Comparison of ENCODE assay signal across 9 cellular contexts in genomic region chr18:79397288-79397829, GRCh38. TPM values are rescaled to one million over a fixed set of nuclear protein-coding genes. Genes with fewer than 3 reads are reported as not detected.
DNase-seq lines count a peak whose midpoint lies in the region; ATAC-seq and TF ChIP-seq lines count a peak whose summit lies in the region.
"Had no signal": no experiment of that assay in that cellular context is flagged by ENCODE, and none has a peak within 500 bp of the region (broad histone marks: within the 10 kb centered on the region; RNA-seq: fewer than 3 reads in every experiment).

No MANE protein-coding gene starts in this region.

- no peaks in the 10 kb centered on the region for H3K36me3 ChIP-seq in right atrium auricular region
- no peaks in the 10 kb centered on the region for H3K36me3 ChIP-seq in lower lobe of right lung
- H3K36me3 ChIP-seq in upper lobe of right lung: no peaks in the 10 kb centered on the region

- H3K27ac Mint-ChIP-seq in activated naive CD8-positive, alpha-beta T cell: no peak overlapping the region

- peak overlapping the region; percentile 98 for H3K4me3 Mint-ChIP-seq in activated naive CD8-positive, alpha-beta T cell

- no peaks in the 10 kb centered on the region for H3K9me3 ChIP-seq in right atrium auricular region
- no peaks in the 10 kb centered on the region for H3K9me3 ChIP-seq in lower lobe of right lung
- no peaks in the 10 kb centered on the region for H3K9me3 ChIP-seq in upper lobe of right lung

- no peaks in the 10 kb centered on the region for H3K27me3 Mint-ChIP-seq in activated naive CD8-positive, alpha-beta T cell

- intact Hi-C loops in Right ventricle myocardium inferior (cut with DNase I): loop anchor here (5.0 kb wide), 1 partner anchor 130 kb away; no protein-coding TSS in a partner anchor
- intact Hi-C loops in lower lobe of right lung (cut with DNase I): no loop called here
- intact Hi-C loops in upper lobe of right lung (cut with DNase I): no loop called here

- peaks cover 32% of the 10 kb centered on the region for H3K4me1 Mint-ChIP-seq in activated naive CD8-positive, alpha-beta T cell (ENCODE audit: low read depth)

- no peak for TF ChIP-seq CTCF in right atrium auricular region (IDR thresholded peaks at IDR 0.05)
- no peak for TF ChIP-seq CTCF in lower lobe of right lung (IDR thresholded peaks at IDR 0.05)
- no peak for TF ChIP-seq CTCF in upper lobe of right lung (IDR thresholded peaks at IDR 0.05)

- H3K4me3 ChIP-seq in right atrium auricular region (peak overlapping the region in 1 of 2 donors; percentile 71), lower lobe of right lung (peak overlapping the region; percentile 59), upper lobe of right lung (no peak overlapping the region)

- no peaks in the 10 kb centered on the region for H3K9me3 Mint-ChIP-seq in activated naive CD8-positive, alpha-beta T cell (ENCODE audit: low read depth)

- peaks cover 0 to 52% of the 10 kb centered on the region in 2 donors for H3K4me1 ChIP-seq in right atrium auricular region
- H3K4me1 ChIP-seq in lower lobe of right lung: peaks cover 48% of the 10 kb centered on the region
- peaks cover 47% of the 10 kb centered on the region for H3K4me1 ChIP-seq in upper lobe of right lung

- ATAC-seq in Right ventricle myocardium inferior: no peak
- ATAC-seq in lower lobe of right lung: no peak
- ATAC-seq in upper lobe of right lung: no peak

- H3K36me3 Mint-ChIP-seq in activated naive CD8-positive, alpha-beta T cell: peaks cover 3% of the 10 kb centered on the region

- H3K27ac ChIP-seq in right atrium auricular region (no peak overlapping the region), lower lobe of right lung (no peak overlapping the region), upper lobe of right lung (no peak overlapping the region)

- DNase-seq in Right ventricle myocardium inferior (ENCODE audit: missing footprints): peak; percentile 67
- DNase-seq in right atrium auricular region (ENCODE audit: low spot score): no peak
- peak; percentile 38 for DNase-seq in lower lobe of right lung
- DNase-seq in upper lobe of right lung: peak; percentile 40
- DNase-seq in H4 (ENCODE audit: low spot score): no peak
- DNase-seq in CD1c-positive myeloid dendritic cell (ENCODE audit: extremely low spot score): no peak
- no peak for DNase-seq in SKM-1 treated with dmso at 0.1 percent for 144 hours (lab: John Stamatoyannopoulos, UW; ENCODE audit: unreplicated experiment)
- DNase-seq: activated CD4-positive, CD25-positive, alpha-beta regulatory T cell treated with anti-CD3 and anti-CD28 coated beads, Interleukin-2, amount 50 U/mL, for 72 hours had no signal

- H3K27me3 ChIP-seq in right atrium auricular region: no peaks in the 10 kb centered on the region
- H3K27me3 ChIP-seq in lower lobe of right lung (ENCODE audit: low read depth): peaks cover 7% of the 10 kb centered on the region
- peaks cover 4% of the 10 kb centered on the region for H3K27me3 ChIP-seq in upper lobe of right lung

RNA-seq across cellular contexts. Expression of gene NFATC1, which starts 1.6 kb away (rescaled TPM):
- total RNA-seq in Right ventricle myocardium inferior (18.5 TPM), right atrium auricular region (10 to 100 TPM; 19.0 to 20.2 TPM), lower lobe of right lung (21.4 TPM), upper lobe of right lung (16.6 TPM)
- total RNA-seq in H4 (2014; rRNA removed; shearing (Covaris generic)): 3.2 and 4.3 TPM in 2 replicates

Comparison
In these comparisons a context has a peak if more than half of its experiments do, and no peak if none do; other contexts are left out.
1. DNase-seq: peak in Right ventricle myocardium inferior (single experiment), lower lobe of right lung (single experiment) and upper lobe of right lung (single experiment); none in right atrium auricular region (single experiment), H4 (single experiment), CD1c-positive myeloid dendritic cell (single experiment) and SKM-1 treated with dmso at 0.1 percent for 144 hours (single experiment).